In the genomic region with DNA sequence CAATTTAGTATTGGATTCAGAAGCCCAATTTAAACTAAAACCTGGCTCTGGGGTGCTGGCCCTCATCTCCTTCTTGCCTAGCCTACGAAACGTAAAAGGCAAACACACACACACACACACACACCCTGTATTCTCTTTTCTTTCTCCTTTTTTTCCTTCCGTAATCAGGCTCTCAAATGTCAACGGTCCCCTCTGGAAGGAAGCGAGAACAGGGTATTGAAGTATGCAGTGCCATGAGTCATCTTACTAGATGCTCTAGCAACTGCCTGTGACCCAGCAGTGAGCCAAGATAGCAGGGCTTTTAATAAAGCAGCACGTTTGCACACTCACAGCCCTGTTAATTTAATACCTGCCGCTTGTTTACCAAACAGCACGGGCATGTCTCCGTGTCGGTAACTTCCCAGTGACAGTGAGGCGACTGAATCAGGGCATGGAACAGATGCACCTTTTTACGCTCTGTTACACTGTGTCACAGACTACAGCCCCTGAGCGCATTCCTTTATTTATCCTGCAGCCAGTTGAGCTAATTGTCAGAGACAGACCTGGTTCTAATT, we compare ENCODE assay signal across 9 cellular contexts.
A peak's percentile ranks its signal among the peaks of the same experiment; 100 is the strongest.
DNase-seq lines count a peak whose midpoint lies in the region; ATAC-seq, FAIRE-seq and TF ChIP-seq lines count a peak whose summit lies in the region.
"Had no signal": no experiment of that assay in that cellular context is flagged by ENCODE, and none has a peak within 500 bp of the region (broad histone marks: within the 10 kb centered on the region; RNA-seq: fewer than 3 reads in every experiment).

No MANE protein-coding gene starts in this region.

- H4K20me1 ChIP-seq in BLaER1 treated with 17β-estradiol and CSF1 and Interleukin-3, amounts not matched to agents 10 nM and 100 nM = peaks cover 0 to 32% (median 0%) of the 10 kb centered on the region in 11 experiments; a peak in 1 of 22 replicates

- peaks cover 66% of the 10 kb centered on the region for H3K4me1 Mint-ChIP-seq in chondrocyte (ENCODE audit: low read depth)
- no peaks in the 10 kb centered on the region for H3K4me1 Mint-ChIP-seq in CD8-positive, alpha-beta T cell (ENCODE audit: low read depth)

- CTCF ChIA-PET in CD8-positive, alpha-beta T cell (lab: Charles Lee) = no interaction called here

- H3K9me3 ChIP-seq in BLaER1 treated with 17β-estradiol and CSF1 and Interleukin-3, amounts not matched to agents 10 nM and 100 nM (replicated peaks in 1 of 11) = peaks cover 0 to 2% (median 0%) of the 10 kb centered on the region in 11 experiments; a peak in 2 of 22 replicates
- H3K9me3 ChIP-seq in mucosa of descending colon (no peaks in the 10 kb centered on the region), spleen (no peaks in the 10 kb centered on the region)
- no peaks in the 10 kb centered on the region for H3K9me3 ChIP-seq in CD8-positive, alpha-beta T cell (ENCODE audit: low read length)

- TF ChIP-seq CTCF in chondrocyte (IDR thresholded peaks at IDR 0.05) = no peak
- TF ChIP-seq CTCF in mucosa of descending colon (IDR thresholded peaks at IDR 0.05) = no peak
- no peak for TF ChIP-seq CTCF in spleen (IDR thresholded peaks at IDR 0.05 in 8 of 11, conservative IDR thresholded peaks at IDR 0.05 in 3 of 11)
- no peak for TF ChIP-seq CTCF in CD8-positive, alpha-beta T cell (IDR thresholded peaks at IDR 0.05)

- peak overlapping the region in 5 of 10 experiments; percentile 14 to 46 (median 30); a peak in 7 of 20 replicates for H3K4me3 ChIP-seq in BLaER1 treated with 17β-estradiol and CSF1 and Interleukin-3, amounts not matched to agents 10 nM and 100 nM
- H3K4me3 ChIP-seq in mucosa of descending colon (no peak overlapping the region), spleen (no peak overlapping the region)
- no peak overlapping the region for H3K4me3 ChIP-seq in CD8-positive, alpha-beta T cell (ENCODE audit: low read depth, low read length)

- ATAC-seq in mucosa of descending colon (peak; percentile 37), GM18498 (IDR thresholded peaks at IDR 0.05; ENCODE audit: unreplicated experiment) (no peak)
- ATAC-seq in CD8-positive, alpha-beta T cell = no peak

- 66 to 80% (median 74%) methylated on average over 13 of the region's 13 CpGs for WGBS in spleen, 5 donors

- no peaks in the 10 kb centered on the region for H3K27me3 Mint-ChIP-seq in chondrocyte (ENCODE audit: low read depth)
- H3K27me3 Mint-ChIP-seq in CD8-positive, alpha-beta T cell (ENCODE audit: low read depth) = no peaks in the 10 kb centered on the region

- no peak for FAIRE-seq in frontal cortex (lab: Jason Lieb, UNC)
- FAIRE-seq: islet of Langerhans had no signal

- H3K9me3 Mint-ChIP-seq in chondrocyte (ENCODE audit: low read depth) = no peaks in the 10 kb centered on the region
- H3K9me3 Mint-ChIP-seq in CD8-positive, alpha-beta T cell = peaks cover 3% of the 10 kb centered on the region

- H3K27ac Mint-ChIP-seq in chondrocyte (ENCODE audit: unreplicated experiment) = peak overlapping the region; percentile 79
- no peak overlapping the region for H3K27ac Mint-ChIP-seq in CD8-positive, alpha-beta T cell

- H3K36me3 ChIP-seq in BLaER1 treated with 17β-estradiol and CSF1 and Interleukin-3, amounts not matched to agents 10 nM and 100 nM = no peaks in the 10 kb centered on the region
- H3K36me3 ChIP-seq in mucosa of descending colon (ENCODE audit: low read depth) = no peaks in the 10 kb centered on the region
- no peaks in the 10 kb centered on the region for H3K36me3 ChIP-seq in spleen
- no peaks in the 10 kb centered on the region for H3K36me3 ChIP-seq in CD8-positive, alpha-beta T cell (ENCODE audit: insufficient read depth, low read length)

- POLR2A ChIA-PET in CD8-positive, alpha-beta T cell (lab: Charles Lee) = no interaction called here

- H3K9ac ChIP-seq in BLaER1 treated with 17β-estradiol and CSF1 and Interleukin-3, amounts not matched to agents 10 nM and 100 nM = peak overlapping the region in 8 of 11 experiments; percentile 32 to 67 (median 52); a peak in 15 of 22 replicates

- H3K4me3 Mint-ChIP-seq in chondrocyte (ENCODE audit: unreplicated experiment) = peak overlapping the region; percentile 46
- no peak overlapping the region for H3K4me3 Mint-ChIP-seq in CD8-positive, alpha-beta T cell

- TF ChIP-seq POLR2A in spleen (IDR thresholded peaks at IDR 0.05) = no peak

- H3K4me1 ChIP-seq in BLaER1 treated with 17β-estradiol and CSF1 and Interleukin-3, amounts not matched to agents 10 nM and 100 nM = peaks cover 44 to 82% (median 65%) of the 10 kb centered on the region in 10 experiments
- H3K4me1 ChIP-seq in mucosa of descending colon (ENCODE audit: low read depth) (no peaks in the 10 kb centered on the region), spleen (no peaks in the 10 kb centered on the region)
- no peaks in the 10 kb centered on the region for H3K4me1 ChIP-seq in CD8-positive, alpha-beta T cell (ENCODE audit: insufficient read depth, low read length)

- H3K27me3 ChIP-seq in BLaER1 treated with 17β-estradiol and CSF1 and Interleukin-3, amounts not matched to agents 10 nM and 100 nM = peaks cover 0 to 11% (median 0%) of the 10 kb centered on the region in 11 experiments; a peak in 2 of 22 replicates
- H3K27me3 ChIP-seq in spleen (replicated peaks in 1 of 7) = no peaks in the 10 kb centered on the region
- no peaks in the 10 kb centered on the region for H3K27me3 ChIP-seq in CD8-positive, alpha-beta T cell (ENCODE audit: insufficient read depth, low read length)

- H3K36me3 Mint-ChIP-seq in chondrocyte (ENCODE audit: low read depth) = no peaks in the 10 kb centered on the region
- H3K36me3 Mint-ChIP-seq in CD8-positive, alpha-beta T cell = no peaks in the 10 kb centered on the region

- peak overlapping the region; percentile 34 to 89 (median 78) for H3K4me2 ChIP-seq in BLaER1 treated with 17β-estradiol and CSF1 and Interleukin-3, amounts not matched to agents 10 nM and 100 nM

- H3K27ac ChIP-seq in BLaER1 treated with 17β-estradiol and CSF1 and Interleukin-3, amounts not matched to agents 10 nM and 100 nM = peak overlapping the region in 9 of 11 experiments; percentile 48 to 70 (median 62); a peak in 18 of 22 replicates
- H3K27ac ChIP-seq in spleen = no peak overlapping the region
- no peak overlapping the region for H3K27ac ChIP-seq in CD8-positive, alpha-beta T cell (ENCODE audit: low read depth, low read length)

- DNase-seq in NCI-H2107 (lab: John Stamatoyannopoulos, UW) (peak; percentile 21), chondrocyte (ENCODE audit: low spot score) (no peak), mucosa of descending colon (no peak), frontal cortex (ENCODE audit: low spot score in 2 of 2) (no peak), spleen (no peak)
- DNase-seq in CD8-positive, alpha-beta T cell = no peak

- intact Hi-C loops in mucosa of descending colon (cut with DNase I, micrococcal nuclease) = no loop called here
- intact Hi-C loops in spleen (cut with DNase I; ENCODE audit: low total_unique reads) = no loop called here
- intact Hi-C loops in CD8-positive, alpha-beta T cell (cut with DNase I, micrococcal nuclease) = no loop called here

Comparison
In these comparisons a context has a peak if more than half of its experiments do, and no peak if none do; other contexts are left out.
1. H3K27ac ChIP-seq: peak in BLaER1 treated with 17β-estradiol and CSF1 and Interleukin-3, amounts not matched to agents 10 nM and 100 nM (9 of 11); none in spleen (0 of 8) and CD8-positive, alpha-beta T cell (single experiment).